6 cellular contexts compared by ENCODE assay signal in genomic region chr22:24553597-24554315, GRCh38. TPM values are rescaled to one million over a fixed set of nuclear protein-coding genes. Genes with fewer than 3 reads are reported as not detected.
DNase-seq lines count a peak whose midpoint lies in the region; ATAC-seq and TF ChIP-seq lines count a peak whose summit lies in the region.

No MANE protein-coding gene starts in this region.

- no peaks in the 10 kb centered on the region for H3K27me3 ChIP-seq in DOHH2 (ENCODE audit: control insufficient read depth, low read length)

- H3K4me1 ChIP-seq in DOHH2 (ENCODE audit: control insufficient read depth, low read length), result peaks cover 43% of the 10 kb centered on the region

- no peak for ATAC-seq in T-helper 17 cell
- ATAC-seq in activated CD4-positive, CD25-positive, alpha-beta regulatory T cell treated with anti-CD3 and anti-CD28 coated beads, Interleukin-2, amount 50 U/mL, for 24 hours, result no peak
- ATAC-seq in GM21515 (IDR thresholded peaks at IDR 0.05; ENCODE audit: unreplicated experiment), result no peak

- H3K4me1 Mint-ChIP-seq in T-helper 17 cell, result peaks cover 50% of the 10 kb centered on the region

- peak overlapping the region; percentile 81 for H3K27ac ChIP-seq in DOHH2 (ENCODE audit: low read depth, low read length)

- no peak for DNase-seq in T-helper 17 cell
- no peak for DNase-seq in activated effector memory CD4-positive, alpha-beta T cell treated with Interleukin-2 at 50 U/mL for 16 hours

- H3K27me3 Mint-ChIP-seq in T-helper 17 cell, result no peaks in the 10 kb centered on the region

- H3K9me3 ChIP-seq in DOHH2 (ENCODE audit: control insufficient read depth, insufficient read depth, low read length) (no peaks in the 10 kb centered on the region), T-helper 17 cell (ENCODE audit: control insufficient read depth, low read length, poor library complexity, severe bottlenecking) (no peaks in the 10 kb centered on the region), iPS-18c (ENCODE audit: control insufficient read depth, insufficient read depth, low read length) (no peaks in the 10 kb centered on the region)

- peaks cover 95% of the 10 kb centered on the region for H3K79me2 ChIP-seq in DOHH2 (ENCODE audit: control insufficient read depth, low read length)

- peak overlapping the region; percentile 99 for H3K4me3 Mint-ChIP-seq in T-helper 17 cell

- H3K9me2 ChIP-seq in DOHH2 (replicated peaks; ENCODE audit: control insufficient read depth, low read length), result no peaks in the 10 kb centered on the region

- TF ChIP-seq CTCF in DOHH2 (IDR thresholded peaks at IDR 0.05; ENCODE audit: low read depth, low read length, poor library complexity, severe bottlenecking), result no peak

- H3K27ac Mint-ChIP-seq in T-helper 17 cell, result peak overlapping the region; percentile 99

- peaks cover 15% of the 10 kb centered on the region for H3K36me3 Mint-ChIP-seq in T-helper 17 cell (ENCODE audit: low read depth)

- peaks cover 77% of the 10 kb centered on the region for H3K36me3 ChIP-seq in DOHH2 (ENCODE audit: control insufficient read depth, low read length)

- H3K4me3 ChIP-seq in DOHH2 (ENCODE audit: low read length), result peak overlapping the region; percentile 77
- peak overlapping the region; percentile 94 for H3K4me3 ChIP-seq in iPS-18c (ENCODE audit: insufficient read depth, low read depth, low read length)

- peaks cover 27% of the 10 kb centered on the region for H4K20me1 ChIP-seq in DOHH2 (ENCODE audit: control insufficient read depth, insufficient read depth, low read depth, low read length)

- peak overlapping the region; percentile 67 for H3K4me2 ChIP-seq in DOHH2 (ENCODE audit: low read length)

- peaks cover 5% of the 10 kb centered on the region for H3F3A ChIP-seq in DOHH2 (ENCODE audit: control insufficient read depth, insufficient read depth)

RNA-seq across cellular contexts. Expression of gene GUCD1, which starts 1.2 kb away (rescaled TPM):
- total RNA-seq in T-helper 17 cell, result 10 to 100 TPM; 58.4 to 96.3 TPM

RNA-seq across cellular contexts. Expression of gene SNRPD3, which starts 2.0 kb away (rescaled TPM):
- total RNA-seq in T-helper 17 cell, result 10 to 100 TPM; 35.2 to 41.2 TPM

RNA-seq across cellular contexts. Expression of gene LRRC75B, which starts 39.1 kb away (rescaled TPM):
- total RNA-seq in T-helper 17 cell, result under 1 TPM in 1 of 2 donors, not detected in 1; 0.40 TPM

RNA-seq across cellular contexts. Expression of gene GGT1, which starts 49.2 kb away (rescaled TPM):
- 10 to 100 TPM; 20.1 to 54.3 TPM for total RNA-seq in T-helper 17 cell

RNA-seq across cellular contexts. Expression of gene UPB1, which starts 58.6 kb away (rescaled TPM):
- 1 to 10 TPM; 1.5 to 2.8 TPM for total RNA-seq in T-helper 17 cell
